9 cellular contexts compared by ENCODE assay signal in the genomic region with DNA sequence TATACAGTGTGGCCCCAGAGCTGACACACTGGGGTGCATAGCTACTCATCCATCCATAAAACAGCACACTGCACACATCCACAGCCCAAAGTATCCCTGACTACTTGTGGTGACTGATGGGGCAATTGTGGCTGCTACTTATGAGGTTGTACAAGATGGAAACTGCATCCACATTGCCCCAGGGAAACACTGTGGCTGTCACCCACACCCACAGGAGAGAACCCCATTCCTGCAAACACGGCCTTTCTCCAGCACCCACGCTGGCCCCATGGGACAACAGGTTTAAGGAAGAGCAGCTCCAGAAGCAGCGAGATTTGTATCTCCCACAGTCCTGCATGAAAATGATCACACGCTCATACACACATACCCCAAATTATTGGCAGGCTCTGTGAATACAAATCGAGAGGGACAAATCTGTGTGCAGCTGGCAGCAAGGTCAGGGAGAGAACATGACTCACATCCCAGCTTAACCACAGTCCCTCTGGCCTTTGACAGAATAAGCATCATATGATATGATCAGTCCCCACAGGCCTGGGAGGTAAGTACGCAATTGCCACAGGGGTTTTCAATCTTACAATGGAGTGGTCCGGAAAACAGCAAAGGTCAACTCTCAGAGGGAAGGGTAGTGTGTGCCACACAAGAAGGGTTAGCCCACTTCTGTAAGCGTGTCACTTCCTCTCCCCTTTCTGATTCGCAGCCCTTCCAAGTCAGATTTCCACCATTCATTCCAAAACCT.
A peak's percentile ranks its signal among the peaks of the same experiment; 100 is the strongest.
DNase-seq lines count a peak whose midpoint lies in the region; ATAC-seq and TF ChIP-seq lines count a peak whose summit lies in the region.
"Had no signal": no experiment of that assay in that cellular context is flagged by ENCODE, and none has a peak within 500 bp of the region (broad histone marks: within the 10 kb centered on the region; RNA-seq: fewer than 3 reads in every experiment).

No MANE protein-coding gene starts in this region.

- ATAC-seq in GM18909 (IDR thresholded peaks at IDR 0.05; ENCODE audit: poor library complexity, unreplicated experiment) (peak; percentile 61), HG03432 (IDR thresholded peaks at IDR 0.05; ENCODE audit: unreplicated experiment) (peak; percentile 49), HG03354 (IDR thresholded peaks at IDR 0.05; ENCODE audit: poor library complexity, severe bottlenecking, unreplicated experiment) (no peak)

- H3K27ac ChIP-seq in tibial artery: peak overlapping the region in 1 of 2 donors; percentile 17
- H3K27ac ChIP-seq: VCaP had no signal

- no peaks in the 10 kb centered on the region for H3K9me3 Mint-ChIP-seq in progenitor cell of endocrine pancreas (ENCODE audit: low read depth)

- TF ChIP-seq CTCF in progenitor cell of endocrine pancreas (IDR thresholded peaks at IDR 0.05; ENCODE audit: unreplicated experiment) (no peak), tibial artery (IDR thresholded peaks at IDR 0.05) (no peak)

- DNase-seq in astrocyte of the hippocampus (ENCODE audit: low read depth, low spot score) (peak; percentile 92), progenitor cell of endocrine pancreas (ENCODE audit: low spot score, unreplicated experiment) (no peak), medulla oblongata (ENCODE audit: extremely low spot score) (no peak), tibial artery (no peak)
- DNase-seq in activated CD4-positive, alpha-beta T cell treated with anti-CD3 and anti-CD28 coated beads for 1 hour: no peak

- no peak overlapping the region for H3K4me3 ChIP-seq in tibial artery

- peaks cover 2% of the 10 kb centered on the region for H3K4me1 Mint-ChIP-seq in progenitor cell of endocrine pancreas (ENCODE audit: low read depth)

- no peak overlapping the region for H3K4me3 Mint-ChIP-seq in progenitor cell of endocrine pancreas (ENCODE audit: low read depth)

- intact Hi-C loops in tibial artery (cut with DNase I; ENCODE audit: low total_unique reads): no loop called here

- H3K27me3 Mint-ChIP-seq in progenitor cell of endocrine pancreas: no peaks in the 10 kb centered on the region

- H3K36me3 ChIP-seq in tibial artery: peaks cover 21 to 41% (median 25%) of the 10 kb centered on the region in 3 donors

- peaks cover 18% of the 10 kb centered on the region for H3K36me3 Mint-ChIP-seq in progenitor cell of endocrine pancreas (ENCODE audit: insufficient read depth)

- no peaks in the 10 kb centered on the region for H3K27me3 ChIP-seq in tibial artery

- H3K27ac Mint-ChIP-seq in progenitor cell of endocrine pancreas: peak overlapping the region; percentile 39

- no peaks in the 10 kb centered on the region for H3K9me3 ChIP-seq in tibial artery

- peaks cover 0 to 29% (median 15%) of the 10 kb centered on the region in 4 donors for H3K4me1 ChIP-seq in tibial artery
